Comparison of ENCODE assay signal across 12 cellular contexts in genomic region chr1:156845055-156845952, GRCh38. TPM values are rescaled to one million over a fixed set of nuclear protein-coding genes. Genes with fewer than 3 reads are reported as not detected.
DNase-seq lines count a peak whose midpoint lies in the region; ATAC-seq, FAIRE-seq and TF ChIP-seq lines count a peak whose summit lies in the region.
"Had no signal": no experiment of that assay in that cellular context is flagged by ENCODE, and none has a peak within 500 bp of the region (broad histone marks: within the 10 kb centered on the region; RNA-seq: fewer than 3 reads in every experiment).

No MANE protein-coding gene starts in this region.

- no TSS peak for BruUV-seq in endothelial cell of umbilical vein (replicated peaks; lab: Mats Ljungman, UMichigan)

- no peak overlapping the region for H3K4me2 ChIP-seq in endothelial cell of umbilical vein (ENCODE audit: insufficient read depth, low read length)

- no peak for ATAC-seq in left lobe of liver
- ATAC-seq: esophagus mucosa had no signal

- no peak overlapping the region for H2AFZ ChIP-seq in endothelial cell of umbilical vein (ENCODE audit: low read depth, low read length)

- TF ChIP-seq POLR2A in endothelial cell of umbilical vein (IDR thresholded peaks at IDR 0.05; ENCODE audit: low read depth, low read length) = no peak

- H3K27ac ChIP-seq in HUES6 (ENCODE audit: low read depth, low read length) (no peak overlapping the region), endothelial cell of umbilical vein (ENCODE audit: insufficient read depth, low read depth, low read length) (no peak overlapping the region), colonic mucosa (no peak overlapping the region)

- no peaks in the 10 kb centered on the region for H3K79me2 ChIP-seq in endothelial cell of umbilical vein (ENCODE audit: control insufficient read depth, insufficient read depth, low read length)

- CTCF ChIA-PET in endothelial cell of umbilical vein (lab: Charles Lee) = interaction anchor here (1.0 to 4.7 kb wide), 3 partner anchors 15 to 31 kb away, joined by 3 to 42 read pairs (median 4); partner anchors contain the start of genes INSRR and NTRK1

- no peaks in the 10 kb centered on the region for H3K9me1 ChIP-seq in endothelial cell of umbilical vein (replicated peaks; ENCODE audit: control insufficient read depth, extremely low read depth, insufficient read depth, low read length)

- no peaks in the 10 kb centered on the region for H3K36me3 ChIP-seq in HUES6 (ENCODE audit: control insufficient read depth, insufficient read depth, low read length)
- H3K36me3 ChIP-seq in endothelial cell of umbilical vein (ENCODE audit: control insufficient read depth in 2 of 2, extremely low read depth in 1 of 2, insufficient read depth in 2 of 2, low read length in 2 of 2) = no peaks in the 10 kb centered on the region
- H3K36me3 ChIP-seq in colonic mucosa = no peaks in the 10 kb centered on the region

- peaks cover 19% of the 10 kb centered on the region for H3K4me1 ChIP-seq in HUES6 (ENCODE audit: control insufficient read depth, insufficient read depth, low read length)
- H3K4me1 ChIP-seq in endothelial cell of umbilical vein (ENCODE audit: control insufficient read depth, extremely low read depth, insufficient read depth, low read length) = peaks cover 45% of the 10 kb centered on the region
- no peaks in the 10 kb centered on the region for H3K4me1 ChIP-seq in colonic mucosa

- H3K27me3 ChIP-seq in HUES6 (ENCODE audit: control insufficient read depth, insufficient read depth, low read length) (peaks cover 96% of the 10 kb centered on the region), endothelial cell of umbilical vein (ENCODE audit: control insufficient read depth in 2 of 2, insufficient read depth in 2 of 2, low read length in 2 of 2) (peaks cover 58 to 59% of the 10 kb centered on the region in 2 experiments), colonic mucosa (peaks cover 51% of the 10 kb centered on the region)

- intact Hi-C loops in endothelial cell of umbilical vein (cut with micrococcal nuclease) (no loop called here), colonic mucosa (cut with DNase I) (no loop called here)

- DNase-seq in activated CD8-positive, alpha-beta memory T cell treated with anti-CD3 and anti-CD28 coated beads, Interleukin-2, amount 50 U/mL, for 4 hours = peak; percentile 57
- DNase-seq in endothelial cell of umbilical vein (ENCODE audit: low read depth, low spot score) (no peak), left lobe of liver (ENCODE audit: low spot score) (no peak), 8988T (no peak), NCI-H1694 (lab: John Stamatoyannopoulos, UW) (no peak), colonic mucosa (no peak)
- DNase-seq in stimulated activated CD4-positive, alpha-beta T cell treated with anti-CD3 and anti-CD28 coated beads, Interleukin-1b, Interleukin-23, amount 100 ng/mL, for 4 hours (ENCODE audit: low read depth in 2 of 2) = peak; percentile 26 to 31
- DNase-seq: NCI-H187 treated with DMSO at 0.1 percent for 48 hours had no signal

- dilution Hi-C loops in endothelial cell of umbilical vein (cut with MboI; ENCODE audit: extremely low pct_ligation_motif_present, low sequenced_read_pairs) = no loop called here

- no peaks in the 10 kb centered on the region for H4K20me1 ChIP-seq in endothelial cell of umbilical vein (replicated peaks; ENCODE audit: control insufficient read depth, extremely low read depth, insufficient read depth, low read length)

- H3K9ac ChIP-seq in HUES6 (ENCODE audit: low read length) (no peak overlapping the region), endothelial cell of umbilical vein (replicated peaks; ENCODE audit: extremely low read depth, insufficient read depth, low read length) (no peak overlapping the region), colonic mucosa (ENCODE audit: low read depth in 2 of 2, low read length in 2 of 2) (no peak overlapping the region)

- H3K9me3 ChIP-seq in HUES6 (ENCODE audit: control insufficient read depth, insufficient read depth, low read depth, low read length) = no peaks in the 10 kb centered on the region
- no peaks in the 10 kb centered on the region for H3K9me3 ChIP-seq in endothelial cell of umbilical vein (replicated peaks; ENCODE audit: control insufficient read depth, insufficient read depth, low read length)
- H3K9me3 ChIP-seq in colonic mucosa = no peaks in the 10 kb centered on the region

- peak overlapping the region; percentile 59 for H3K4me3 ChIP-seq in HUES6 (ENCODE audit: low read depth, low read length)
- no peak overlapping the region for H3K4me3 ChIP-seq in endothelial cell of umbilical vein (replicated peaks in 1 of 3; ENCODE audit: insufficient read depth in 1 of 3, low read depth in 1 of 3, low read length in 3 of 3)
- no peak overlapping the region for H3K4me3 ChIP-seq in colonic mucosa

- no peak for FAIRE-seq in endothelial cell of umbilical vein (lab: Jason Lieb, UNC)
- FAIRE-seq: G401.6, urothelium cell line had no signal

- TF ChIP-seq CTCF in endothelial cell of umbilical vein (IDR thresholded peaks at IDR 0.05; ENCODE audit: extremely low read depth in 1 of 2, insufficient read depth in 1 of 2, low read depth in 1 of 2, low read length in 2 of 2) = no peak
- TF ChIP-seq CTCF in colonic mucosa (IDR thresholded peaks at IDR 0.05) = no peak

- POLR2A ChIA-PET in endothelial cell of umbilical vein (lab: Charles Lee) = no interaction called here

TF ChIP-seq in endothelial cell of umbilical vein, 7 proteins besides CTCF, POLR2A, EP300 and RAD21:
- no peak for TF ChIP-seq MYC (IDR thresholded peaks at IDR 0.05; ENCODE audit: low read depth, low read length)
- TF ChIP-seq FOS (IDR thresholded peaks at IDR 0.05; ENCODE audit: borderline replicate concordance, insufficient read depth, low read length) = no peak
- TF ChIP-seq JUN (IDR thresholded peaks at IDR 0.05; ENCODE audit: borderline replicate concordance, insufficient read depth, insufficient read length, low read depth) = no peak
- peak; percentile 65 for TF ChIP-seq EZH2 (IDR thresholded peaks at IDR 0.05; ENCODE audit: borderline replicate concordance, low read depth, low read length, severe bottlenecking)

RNA-seq across cellular contexts. Expression of gene INSRR, which starts 13.6 kb away (rescaled TPM):
- total RNA-seq in endothelial cell of umbilical vein (not detected in 2 replicates), left lobe of liver (not detected), colonic mucosa (not detected)
- not detected in 2 replicates for polyA plus RNA-seq in endothelial cell of umbilical vein
- polyA plus RNA-seq in endothelial cell of umbilical vein (2011; cell fraction: cytosol; rRNA removed) = not detected in 2 replicates
- polyA plus RNA-seq in endothelial cell of umbilical vein (2011; cell fraction: nucleus; rRNA removed) = not detected in 2 replicates
- polyA plus RNA-seq in endothelial cell of umbilical vein (2012) = not detected in 2 replicates
- not detected in 2 replicates for polyA minus RNA-seq in endothelial cell of umbilical vein
- polyA minus RNA-seq in endothelial cell of umbilical vein (2011; cell fraction: cytosol; rRNA and poly(A)+ RNA removed) = not detected
- not detected in 2 replicates for polyA minus RNA-seq in endothelial cell of umbilical vein (2011; cell fraction: nucleus; rRNA and poly(A)+ RNA removed)
- total RNA-seq: esophagus mucosa had no signal

RNA-seq across cellular contexts. Expression of gene NTRK1, which starts 15.4 kb away (rescaled TPM):
- not detected in 2 replicates for total RNA-seq in endothelial cell of umbilical vein
- 0.07 TPM in 1 of 2 replicates, not detected in the other for polyA plus RNA-seq in endothelial cell of umbilical vein
- polyA plus RNA-seq in endothelial cell of umbilical vein (2011; cell fraction: cytosol; rRNA removed) = 0.03 TPM in 1 of 2 replicates, not detected in the other
- 0.07 and 0.11 TPM in 2 replicates for polyA plus RNA-seq in endothelial cell of umbilical vein (2011; cell fraction: nucleus; rRNA removed)
- not detected in 2 replicates for polyA plus RNA-seq in endothelial cell of umbilical vein (2012)
- 0.34 TPM in 1 of 2 replicates, not detected in the other for polyA minus RNA-seq in endothelial cell of umbilical vein
- polyA minus RNA-seq in endothelial cell of umbilical vein (2011; cell fraction: cytosol; rRNA and poly(A)+ RNA removed) = not detected
- polyA minus RNA-seq in endothelial cell of umbilical vein (2011; cell fraction: nucleus; rRNA and poly(A)+ RNA removed) = not detected in 2 replicates
- total RNA-seq in left lobe of liver = not detected
- 1 to 10 TPM in 1 of 2 donors, under 1 TPM in 1; 0.56 to 1.1 TPM for total RNA-seq in colonic mucosa

RNA-seq across cellular contexts. Expression of gene SH2D2A, which starts 28.7 kb away (rescaled TPM):
- total RNA-seq in endothelial cell of umbilical vein (1.1 and 1.8 TPM in 2 replicates), left lobe of liver (0.78 TPM), colonic mucosa (1 to 10 TPM; 1.9 to 3.1 TPM)
- polyA plus RNA-seq in endothelial cell of umbilical vein = 0.41 and 0.92 TPM in 2 replicates
- 0.49 and 0.53 TPM in 2 replicates for polyA plus RNA-seq in endothelial cell of umbilical vein (2011; cell fraction: cytosol; rRNA removed)
- 0.53 and 0.56 TPM in 2 replicates for polyA plus RNA-seq in endothelial cell of umbilical vein (2011; cell fraction: nucleus; rRNA removed)
- polyA plus RNA-seq in endothelial cell of umbilical vein (2012) = 1.5 and 1.7 TPM in 2 replicates
- 0.23 TPM in 1 of 2 replicates, not detected in the other for polyA minus RNA-seq in endothelial cell of umbilical vein
- polyA minus RNA-seq in endothelial cell of umbilical vein (2011; cell fraction: cytosol; rRNA and poly(A)+ RNA removed) = 1.7 TPM
- polyA minus RNA-seq in endothelial cell of umbilical vein (2011; cell fraction: nucleus; rRNA and poly(A)+ RNA removed) = 0.63 TPM in 1 of 2 replicates, not detected in the other

RNA-seq across cellular contexts. Expression of gene PEAR1, which starts 48.2 kb away (rescaled TPM):
- total RNA-seq in endothelial cell of umbilical vein (88.7 and 90.7 TPM in 2 replicates), left lobe of liver (4.5 TPM), colonic mucosa (1 to 10 TPM; 2.5 to 3.5 TPM)
- 101 and 106 TPM in 2 replicates for polyA plus RNA-seq in endothelial cell of umbilical vein
- 63.4 and 71.9 TPM in 2 replicates for polyA plus RNA-seq in endothelial cell of umbilical vein (2011; cell fraction: cytosol; rRNA removed)
- polyA plus RNA-seq in endothelial cell of umbilical vein (2011; cell fraction: nucleus; rRNA removed) = 345 and 371 TPM in 2 replicates
- 59.2 and 68.7 TPM in 2 replicates for polyA plus RNA-seq in endothelial cell of umbilical vein (2012)
- 61.8 and 69.8 TPM in 2 replicates for polyA minus RNA-seq in endothelial cell of umbilical vein
- polyA minus RNA-seq in endothelial cell of umbilical vein (2011; cell fraction: cytosol; rRNA and poly(A)+ RNA removed) = 0.31 TPM
- polyA minus RNA-seq in endothelial cell of umbilical vein (2011; cell fraction: nucleus; rRNA and poly(A)+ RNA removed) = 62.5 and 69.6 TPM in 2 replicates

Comparison
In these comparisons a context has a peak if more than half of its experiments do, and no peak if none do; other contexts are left out.
1. DNase-seq: peak in activated CD8-positive, alpha-beta memory T cell treated with anti-CD3 and anti-CD28 coated beads, Interleukin-2, amount 50 U/mL, for 4 hours (single experiment) and stimulated activated CD4-positive, alpha-beta T cell treated with anti-CD3 and anti-CD28 coated beads, Interleukin-1b, Interleukin-23, amount 100 ng/mL, for 4 hours (2 of 2); none in endothelial cell of umbilical vein (single experiment), left lobe of liver (single experiment), 8988T (single experiment), NCI-H1694 (single experiment) and colonic mucosa (single experiment).